13 cellular contexts compared by ENCODE assay signal in genomic region chr3:69649120-69649519, GRCh38.
A peak's percentile ranks its signal among the peaks of the same experiment; 100 is the strongest.
DNase-seq lines count a peak whose midpoint lies in the region; ATAC-seq and TF ChIP-seq lines count a peak whose summit lies in the region.
"Had no signal": no experiment of that assay in that cellular context is flagged by ENCODE, and none has a peak within 500 bp of the region (broad histone marks: within the 10 kb centered on the region; RNA-seq: fewer than 3 reads in every experiment).

No MANE protein-coding gene starts in this region.

- WGBS in right cardiac atrium = 24% methylated on average over 3 of the region's 3 CpGs

- no peaks in the 10 kb centered on the region for H3K4me1 ChIP-seq in right cardiac atrium (ENCODE audit: control insufficient read depth, insufficient read depth, low read length)

- peak overlapping the region; percentile 67 for H3K27ac ChIP-seq in brain microvascular endothelial cell
- no peak overlapping the region for H3K27ac ChIP-seq in right cardiac atrium (ENCODE audit: low read length)

- DNase-seq in ACHN = peak; percentile 40
- DNase-seq in HT1080 (ENCODE audit: low read depth) = peak; percentile 90
- DNase-seq in brain microvascular endothelial cell = peak; percentile 56
- no peak for DNase-seq in right cardiac atrium
- DNase-seq in NK-92 treated with Interleukin-12 subunit alpha and Interleukin-12 subunit beta, amount 100 ng/mL, for 24 hours (lab: John Stamatoyannopoulos, UW) = no peak
- DNase-seq in NCI-H526 (lab: John Stamatoyannopoulos, UW) = no peak
- DNase-seq in activated naive CD4-positive, alpha-beta T cell treated with anti-CD3 and anti-CD28 coated beads, Interleukin-2, amount 50 U/mL, for 16 hours = no peak
- DNase-seq: activated T-cell treated with anti-CD3 and anti-CD28 coated beads, Interleukin-2, amount 50 U/mL, for 24 hours; NCI-H1436; NCI-H82; stimulated activated CD4-positive, alpha-beta T cell treated with anti-CD3 and anti-CD28 coated beads, Interleukin-2, amount 100 ng/mL, for 24 hours had no signal

- H3K36me3 ChIP-seq in brain microvascular endothelial cell (replicated peaks) = no peaks in the 10 kb centered on the region

- in situ Hi-C loops in ACHN (cut with HindIII; ENCODE audit: low pct_ligation_motif_present, low pct_unique_long_range_greater_than_20kb, low sequenced_read_pairs) (no loop called here), brain microvascular endothelial cell (cut with HindIII; ENCODE audit: low pct_ligation_motif_present, low sequenced_read_pairs) (no loop called here)

- intact Hi-C loops in right cardiac atrium (cut with DNase I) = loop anchor here in 1 of 4 donors (10.0 kb wide), 1 partner anchor 94 kb away; no protein-coding TSS in a partner anchor

- ATAC-seq in right cardiac atrium (peak; percentile 64 to 84), HG02571 (IDR thresholded peaks at IDR 0.05; ENCODE audit: unreplicated experiment) (no peak)
- ATAC-seq: stimulated activated effector memory CD8-positive, alpha-beta T cell treated with anti-CD3 and anti-CD28 coated beads, Interleukin-12 subunit alpha, Interleukin-12 subunit beta, amount 100 ng/mL, for 72 hours had no signal

- H3K27me3 ChIP-seq in brain microvascular endothelial cell (replicated peaks) (no peaks in the 10 kb centered on the region), right cardiac atrium (ENCODE audit: control insufficient read depth, insufficient read depth) (no peaks in the 10 kb centered on the region)

- TF ChIP-seq CTCF in brain microvascular endothelial cell (IDR thresholded peaks at IDR 0.05; ENCODE audit: low read depth, low read length, missing control alignments) = no peak

- H3K4me3 ChIP-seq in brain microvascular endothelial cell (ENCODE audit: low read depth, low read length) = no peak overlapping the region
- no peak overlapping the region for H3K4me3 ChIP-seq in right cardiac atrium (ENCODE audit: low read length)

- H3K9me3 ChIP-seq in right cardiac atrium (ENCODE audit: control insufficient read depth, low read length) = no peaks in the 10 kb centered on the region

Comparison
In these comparisons a context has a peak if more than half of its experiments do, and no peak if none do; other contexts are left out.
1. DNase-seq: peak in ACHN (single experiment), HT1080 (single experiment) and brain microvascular endothelial cell (single experiment); none in right cardiac atrium (0 of 3), NK-92 treated with Interleukin-12 subunit alpha and Interleukin-12 subunit beta, amount 100 ng/mL, for 24 hours (single experiment), NCI-H526 (0 of 2) and activated naive CD4-positive, alpha-beta T cell treated with anti-CD3 and anti-CD28 coated beads, Interleukin-2, amount 50 U/mL, for 16 hours (single experiment).